In the genomic region with DNA sequence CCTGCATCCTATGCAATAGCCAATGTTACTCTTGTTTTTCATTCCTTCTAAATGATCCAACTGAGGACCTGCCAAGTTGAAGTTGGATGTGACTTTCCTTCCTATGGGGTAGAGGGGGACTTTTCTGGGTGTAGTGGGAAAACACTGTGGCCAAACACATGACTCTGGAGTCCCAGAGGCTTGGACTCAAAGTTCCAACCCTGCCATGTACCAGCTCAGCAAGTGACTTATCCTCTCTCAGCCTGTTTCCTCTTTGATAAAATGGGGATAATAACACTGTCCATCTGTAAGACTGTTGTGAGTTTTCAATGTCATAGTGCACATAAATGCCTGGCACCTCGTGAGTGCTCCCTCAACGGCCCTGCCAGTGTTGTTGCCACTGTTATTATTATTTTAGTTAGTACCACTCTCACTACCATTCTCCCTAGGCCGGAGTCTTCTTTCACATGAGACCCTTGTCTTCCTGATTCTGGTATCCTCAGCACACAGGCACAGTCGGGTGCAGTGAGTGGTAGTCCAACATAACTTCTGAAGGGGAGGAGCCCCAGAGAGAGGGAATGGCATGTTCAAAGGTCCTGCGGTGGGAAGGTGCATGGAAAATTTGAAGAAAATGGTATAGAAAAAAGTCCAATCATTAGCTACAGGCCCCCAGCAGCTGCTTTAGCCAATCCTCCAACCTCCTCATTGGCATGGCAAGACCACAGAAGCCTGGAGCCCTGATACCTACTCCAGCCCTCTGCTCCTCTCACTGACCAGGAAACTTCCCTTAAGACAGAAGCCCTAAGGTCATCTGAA, we compare ENCODE assay signal across 1 cellular context.
TF ChIP-seq lines count a peak whose summit lies in the region.

No MANE protein-coding gene starts in this region.

TF ChIP-seq in HCT116, 20 proteins besides CTCF, POLR2A, EP300 and RAD21 (continued from another document):
- TF ChIP-seq CEBPB (IDR thresholded peaks at IDR 0.05; ENCODE audit: low read depth) (no peak), CBX3 (IDR thresholded peaks at IDR 0.05; ENCODE audit: low read depth) (no peak)
TF ChIP-seq in HCT116: peak in this region for 0.
